Comparison of ENCODE assay signal across 9 cellular contexts in genomic region chr16:18789515-18789849, GRCh38. TPM values are rescaled to one million over a fixed set of nuclear protein-coding genes. Genes with fewer than 3 reads are reported as not detected.
DNase-seq lines count a peak whose midpoint lies in the region; ATAC-seq, FAIRE-seq and TF ChIP-seq lines count a peak whose summit lies in the region.
"Had no signal": no experiment of that assay in that cellular context is flagged by ENCODE, and none has a peak within 500 bp of the region (broad histone marks: within the 10 kb centered on the region; RNA-seq: fewer than 3 reads in every experiment).

No MANE protein-coding gene starts in this region.

- peak overlapping the region; percentile 84 for H3K27ac ChIP-seq in astrocyte (ENCODE audit: low read depth, low read length)
- H3K27ac ChIP-seq in right lobe of liver: peak overlapping the region; percentile 68 to 79 (median 76)
- peak overlapping the region; percentile 75 to 83 for H3K27ac ChIP-seq in thoracic aorta

- H3K27ac Mint-ChIP-seq in T-helper 2 cell treated with Interferon-gamma antibody and Interleukin-4, amounts not matched to agents 5 μg/mL and 100 μg/mL, for 36 hours: peak overlapping the region; percentile 94
- H3K27ac Mint-ChIP-seq in astrocyte (ENCODE audit: unreplicated experiment): peak overlapping the region; percentile 93

- H3K4me1 ChIP-seq in astrocyte (ENCODE audit: insufficient read depth, low read length): peaks cover 17% of the 10 kb centered on the region
- peaks cover 0 to 28% (median 10%) of the 10 kb centered on the region in 4 donors for H3K4me1 ChIP-seq in right lobe of liver
- peaks cover 31 to 32% of the 10 kb centered on the region in 2 donors for H3K4me1 ChIP-seq in thoracic aorta (ENCODE audit: control insufficient read depth in 1 of 2, low read depth in 2 of 2)

- H3K27me3 ChIP-seq in astrocyte (ENCODE audit: insufficient read depth, low read length) (no peaks in the 10 kb centered on the region), right lobe of liver (no peaks in the 10 kb centered on the region), thoracic aorta (replicated peaks; ENCODE audit: insufficient read depth) (no peaks in the 10 kb centered on the region)

- no peaks in the 10 kb centered on the region for H3K9me3 Mint-ChIP-seq in T-helper 2 cell treated with Interferon-gamma antibody and Interleukin-4, amounts not matched to agents 5 μg/mL and 100 μg/mL, for 36 hours
- H3K9me3 Mint-ChIP-seq in astrocyte (ENCODE audit: unreplicated experiment): no peaks in the 10 kb centered on the region

- no peak for FAIRE-seq in astrocyte (lab: Jason Lieb, UNC)
- FAIRE-seq: colon had no signal

- no peak overlapping the region for H2AFZ ChIP-seq in astrocyte (ENCODE audit: low read depth, low read length)

- WGBS in right lobe of liver (ENCODE audit: insufficient coverage, low coverage, low lambda C conversion rate, missing lambda C conversion rate): 0% methylated on average over 5 of the region's 5 CpGs

- peaks cover 55% of the 10 kb centered on the region for H4K20me1 ChIP-seq in astrocyte (ENCODE audit: insufficient read depth, low read length)

- no peak for DNase-seq in T-helper 2 cell treated with Interferon-gamma antibody and Interleukin-4, amounts not matched to agents 5 μg/mL and 100 μg/mL, for 36 hours (ENCODE audit: low spot score)
- DNase-seq in T-helper 2 cell (no peak), astrocyte (ENCODE audit: low read depth) (no peak), right lobe of liver (no peak), thoracic aorta (ENCODE audit: low spot score) (no peak), activated gamma-delta T cell treated with Interleukin-2 at 50 U/mL for 16 hours (no peak), Kasumi-1 (lab: John Stamatoyannopoulos, UW) (no peak)

- H3K9me3 ChIP-seq in astrocyte (ENCODE audit: insufficient read depth, low read depth, low read length) (no peaks in the 10 kb centered on the region), right lobe of liver (no peaks in the 10 kb centered on the region), thoracic aorta (no peaks in the 10 kb centered on the region)

- H3K36me3 ChIP-seq in astrocyte (ENCODE audit: insufficient read depth, low read length) (peaks cover 51% of the 10 kb centered on the region), right lobe of liver (peaks cover 0 to 66% (median 31%) of the 10 kb centered on the region in 4 donors), thoracic aorta (peaks cover 46% of the 10 kb centered on the region)

- peak overlapping the region; percentile 99 for H3K9ac ChIP-seq in astrocyte (ENCODE audit: low read length)

- H3K79me2 ChIP-seq in astrocyte (ENCODE audit: insufficient read depth, low read length): peaks cover 62% of the 10 kb centered on the region

- intact Hi-C loops in right lobe of liver (cut with DNase I): no loop called here

- ATAC-seq in right lobe of liver: no peak
- ATAC-seq in thoracic aorta (ENCODE audit: insufficient number of reproducible peaks, low FRiP score, low read depth): no peak
- ATAC-seq in HG02973 (IDR thresholded peaks at IDR 0.05; ENCODE audit: unreplicated experiment): no peak

- no peaks in the 10 kb centered on the region for H3K27me3 Mint-ChIP-seq in T-helper 2 cell treated with Interferon-gamma antibody and Interleukin-4, amounts not matched to agents 5 μg/mL and 100 μg/mL, for 36 hours (ENCODE audit: low read depth)
- no peaks in the 10 kb centered on the region for H3K27me3 Mint-ChIP-seq in astrocyte (ENCODE audit: low read depth, unreplicated experiment)

- TF ChIP-seq CTCF in astrocyte (IDR thresholded peaks at IDR 0.05; ENCODE audit: insufficient read depth, low read depth, low read length) (no peak), right lobe of liver (IDR thresholded peaks at IDR 0.05) (no peak), thoracic aorta (IDR thresholded peaks at IDR 0.05) (no peak)

- no peak for TF ChIP-seq POLR2A in right lobe of liver (IDR thresholded peaks at IDR 0.05)

- H3K4me1 Mint-ChIP-seq in T-helper 2 cell treated with Interferon-gamma antibody and Interleukin-4, amounts not matched to agents 5 μg/mL and 100 μg/mL, for 36 hours (ENCODE audit: low read depth): peaks cover 50% of the 10 kb centered on the region
- H3K4me1 Mint-ChIP-seq in astrocyte (ENCODE audit: low read depth, unreplicated experiment): peaks cover 31% of the 10 kb centered on the region

- H3K36me3 Mint-ChIP-seq in T-helper 2 cell treated with Interferon-gamma antibody and Interleukin-4, amounts not matched to agents 5 μg/mL and 100 μg/mL, for 36 hours (ENCODE audit: low read depth): peaks cover 88% of the 10 kb centered on the region
- peaks cover 16% of the 10 kb centered on the region for H3K36me3 Mint-ChIP-seq in astrocyte (ENCODE audit: low read depth, unreplicated experiment)

- peak overlapping the region; percentile 97 for H3K4me3 ChIP-seq in astrocyte (ENCODE audit: insufficient read depth, low read depth, low read length)
- H3K4me3 ChIP-seq in right lobe of liver: peak overlapping the region; percentile 80 to 99 (median 98)
- H3K4me3 ChIP-seq in thoracic aorta: peak overlapping the region; percentile 84

- H3K4me3 Mint-ChIP-seq in T-helper 2 cell treated with Interferon-gamma antibody and Interleukin-4, amounts not matched to agents 5 μg/mL and 100 μg/mL, for 36 hours: peak overlapping the region; percentile 99
- H3K4me3 Mint-ChIP-seq in astrocyte (ENCODE audit: unreplicated experiment): peak overlapping the region; percentile 94

- peak overlapping the region; percentile 99 for H3K4me2 ChIP-seq in astrocyte (ENCODE audit: low read length)

RNA-seq across cellular contexts. Expression of gene RPS15A, which starts 0.7 kb away (rescaled TPM):
- total RNA-seq in astrocyte (958 and 1,036 TPM in 2 replicates), right lobe of liver (100 to 1,000 TPM; 413 to 736 (median 445) TPM), thoracic aorta (100 to 1,000 TPM; 829 to 900 TPM)

RNA-seq across cellular contexts. Expression of gene ARL6IP1, which starts 11.9 kb away (rescaled TPM):
- total RNA-seq in astrocyte (114 and 128 TPM in 2 replicates), right lobe of liver (100 to 1,000 TPM; 103 to 160 (median 109) TPM), thoracic aorta (100 to 1,000 TPM; 105 to 128 TPM)
